In genomic region chr6:37180075-37180474, GRCh38 we compare ENCODE assay signal across 14 cellular contexts.
"Had no signal": no experiment of that assay in that cellular context is flagged by ENCODE, and none has a peak within 500 bp of the region (broad histone marks: within the 10 kb centered on the region; RNA-seq: fewer than 3 reads in every experiment).

No MANE protein-coding gene starts in this region.

- H3K4me1 Mint-ChIP-seq: brain, neural crest cell had no signal

- H3K27ac ChIP-seq: colonic mucosa, lower lobe of right lung, psoas muscle, stomach, testis, upper lobe of right lung had no signal

- H3K4me3 ChIP-seq: colonic mucosa, lower lobe of right lung, psoas muscle, stomach, testis, upper lobe of right lung had no signal

- H3K27me3 ChIP-seq: colonic mucosa, stomach, testis, upper lobe of right lung had no signal

- DNase-seq: central memory CD4-positive, alpha-beta T cell; colonic mucosa; left colon; lower lobe of right lung; psoas muscle; stomach; T1000; testis; upper lobe of right lung had no signal

- H3K27ac Mint-ChIP-seq: activated naive CD4-positive, alpha-beta T cell treated with anti-CD3 and anti-CD28 coated beads, Interleukin-2, amount 50 U/mL, for 24 hours; brain had no signal

- H3K27me3 Mint-ChIP-seq: activated naive CD4-positive, alpha-beta T cell treated with anti-CD3 and anti-CD28 coated beads, Interleukin-2, amount 50 U/mL, for 24 hours had no signal

- H3K4me1 ChIP-seq: colonic mucosa, psoas muscle, testis had no signal

- H3K9me3 ChIP-seq: colonic mucosa, lower lobe of right lung, psoas muscle, stomach, testis, upper lobe of right lung had no signal

- ATAC-seq: esophagus mucosa, left colon, lower lobe of right lung, psoas muscle, sciatic nerve, upper lobe of right lung had no signal

- H3K36me3 ChIP-seq: colonic mucosa had no signal

- H3K4me3 Mint-ChIP-seq: activated naive CD4-positive, alpha-beta T cell treated with anti-CD3 and anti-CD28 coated beads, Interleukin-2, amount 50 U/mL, for 24 hours; brain; neural crest cell had no signal

- H3K9me3 Mint-ChIP-seq: activated naive CD4-positive, alpha-beta T cell treated with anti-CD3 and anti-CD28 coated beads, Interleukin-2, amount 50 U/mL, for 24 hours; neural crest cell had no signal
